ENCODE assay signal across 8 cellular contexts in the genomic region with DNA sequence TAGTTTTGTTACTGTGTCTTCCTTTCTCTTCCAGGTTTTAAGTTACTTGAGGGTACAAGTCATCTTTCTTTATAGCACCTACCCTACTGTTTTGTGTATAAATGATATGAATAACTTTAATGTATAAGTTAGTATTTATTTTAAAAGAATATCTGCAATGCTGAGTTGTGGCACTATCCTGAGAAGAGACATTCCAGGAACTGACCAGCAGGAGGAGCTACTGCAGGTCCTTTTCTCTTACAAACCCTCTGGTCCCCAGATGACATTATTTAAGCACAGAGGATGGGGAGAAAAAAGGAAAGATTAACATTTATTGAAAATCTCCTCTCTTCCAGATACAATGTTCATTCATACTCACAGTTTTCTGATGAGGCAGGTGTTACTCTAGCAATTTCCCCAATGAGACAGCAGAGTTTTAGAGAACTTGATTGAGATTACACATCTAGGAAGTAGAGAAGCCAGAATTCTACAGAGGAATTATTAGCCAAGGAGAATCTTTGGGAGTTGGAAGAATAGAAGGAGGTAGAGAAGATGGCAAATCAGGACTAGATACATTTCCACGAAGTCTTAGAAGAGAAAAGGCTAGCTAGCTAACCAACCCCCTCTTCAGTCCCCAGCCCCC.
DNase-seq lines count a peak whose midpoint lies in the region; ATAC-seq, FAIRE-seq and TF ChIP-seq lines count a peak whose summit lies in the region.

No MANE protein-coding gene starts in this region.

- POLR2A ChIA-PET in AG04449 (lab: Yijun Ruan, JAX) (no interaction called here), HepG2 (lab: Yijun Ruan, JAX) (no interaction called here)

- in situ Hi-C loops in HepG2 (cut with HindIII; ENCODE audit: extremely low pct_ligation_motif_present, low pct_unique_long_range_greater_than_20kb), result loop anchor here (5.0 to 25.0 kb wide), 2 partner anchors 267 to 512 kb away; no protein-coding TSS in a partner anchor

- no peak for TF ChIP-seq EP300 in HepG2 (IDR thresholded peaks at IDR 0.05; ENCODE audit: low read depth in 2 of 2, low read length in 2 of 2)
- no peak for TF ChIP-seq EP300 in HepG2 (CRISPR knock-in tag; IDR thresholded peaks at IDR 0.05; ENCODE audit: borderline replicate concordance)

- no peaks in the 10 kb centered on the region for H3K36me3 ChIP-seq in HepG2 (replicated peaks in 1 of 2; ENCODE audit: control insufficient read depth in 1 of 2, insufficient read depth in 2 of 2, low read length in 2 of 2)

- no peaks in the 10 kb centered on the region for H3K79me2 ChIP-seq in HepG2 (ENCODE audit: insufficient read depth, low read length)

- CTCF ChIA-PET in AG04449 (lab: Yijun Ruan, JAX), result interaction anchor here (1.0 to 8.0 kb wide), 4 partner anchors 13 to 516 kb away, joined by 3 to 60 read pairs (median 10); no protein-coding TSS in a partner anchor
- CTCF ChIA-PET in HepG2 (lab: Yijun Ruan, JAX; ENCODE audit: low intra/inter-chr PET ratio, low total read pairs), result interaction anchor here (0.8 to 1.9 kb wide), 4 partner anchors 251 to 512 kb away, joined by 5 to 10 read pairs (median 10); no protein-coding TSS in a partner anchor

- ATAC-seq in HG03442 (IDR thresholded peaks at IDR 0.05; ENCODE audit: unreplicated experiment), result peak; percentile 67
- ATAC-seq in HepG2, result peak; percentile 69

- DNase-seq in AG04449 (ENCODE audit: low read depth, low spot score) (no peak), GM12891 (ENCODE audit: insufficient read length, low spot score) (peak; percentile 20), HepG2 (ENCODE audit: low spot score) (peak; percentile 30), coronary artery (ENCODE audit: low spot score) (no peak), T1000 (lab: John Stamatoyannopoulos, UW) (no peak), NCI-H2227 (lab: John Stamatoyannopoulos, UW; ENCODE audit: unreplicated experiment) (no peak)

- H3K27me3 ChIP-seq in HepG2 (ENCODE audit: control insufficient read depth in 1 of 2, insufficient read depth in 2 of 2, low read length in 2 of 2), result no peaks in the 10 kb centered on the region

- no peak overlapping the region for H3K27ac ChIP-seq in VCaP
- no peak overlapping the region for H3K27ac ChIP-seq in HepG2 (ENCODE audit: extremely low read length, insufficient read depth, low read length)
- no peak overlapping the region for H3K27ac ChIP-seq in coronary artery

- WGBS in HepG2 (ENCODE audit: low lambda C conversion rate), result 0% methylated on average over 1 of the region's 1 CpG

- no peaks in the 10 kb centered on the region for H3K4me1 ChIP-seq in HepG2 (ENCODE audit: insufficient read depth, low read length)

- no TSS peak for BruUV-seq in HepG2 (replicated peaks; lab: Mats Ljungman, UMichigan)

- TF ChIP-seq CTCF in AG04449 (IDR thresholded peaks at IDR 0.05; ENCODE audit: insufficient read depth, low read length, missing control alignments), result peak; percentile 49
- TF ChIP-seq CTCF in VCaP (conservative IDR thresholded peaks at IDR 0.05), result peak; percentile 75
- TF ChIP-seq CTCF in HepG2 (CRISPR knock-in tag; IDR thresholded peaks at IDR 0.05), result peak; percentile 64
- TF ChIP-seq CTCF in coronary artery (IDR thresholded peaks at IDR 0.05), result no peak

- no peaks in the 10 kb centered on the region for H4K20me1 ChIP-seq in HepG2 (ENCODE audit: insufficient read depth, low read length)

- TF ChIP-seq POLR2A in GM12891 (IDR thresholded peaks at IDR 0.05; ENCODE audit: low read depth, low read length) (no peak), HepG2 (IDR thresholded peaks at IDR 0.05; ENCODE audit: insufficient read depth in 1 of 2, low read depth in 2 of 2, low read length in 2 of 2) (no peak)

- no peak overlapping the region for H3K4me3 ChIP-seq in AG04449 (ENCODE audit: low read depth, low read length)
- H3K4me3 ChIP-seq in HepG2 (replicated peaks in 1 of 3; ENCODE audit: insufficient read depth in 1 of 3, low read depth in 2 of 3, low read length in 3 of 3), result no peak overlapping the region
- H3K4me3 ChIP-seq in coronary artery, result no peak overlapping the region

- no peak overlapping the region for H2AFZ ChIP-seq in HepG2 (ENCODE audit: low read length)

- H3K9ac ChIP-seq in HepG2 (ENCODE audit: insufficient read depth, low read depth, low read length), result no peak overlapping the region

- FAIRE-seq in GM12891 (lab: Jason Lieb, UNC), result no peak
- no peak for FAIRE-seq in HepG2 (lab: Jason Lieb, UNC)

- TF ChIP-seq RAD21 in HepG2 (CRISPR knock-in tag; IDR thresholded peaks at IDR 0.05), result peak; percentile 34; the same call in 1 of the 2 replicates

- H3K9me3 ChIP-seq in HepG2 (ENCODE audit: low read length), result no peaks in the 10 kb centered on the region

- intact Hi-C loops in HepG2 (cut with micrococcal nuclease; ENCODE audit: unreplicated experiment), result loop anchor here (1.0 kb wide), 2 partner anchors 251 to 508 kb away; no protein-coding TSS in a partner anchor

- H3K4me2 ChIP-seq in HepG2 (ENCODE audit: low read depth, low read length), result no peak overlapping the region

TF ChIP-seq in GM12891, 5 proteins besides CTCF, POLR2A, EP300 and RAD21:
- TF ChIP-seq POLR2AphosphoS5 (IDR thresholded peaks at IDR 0.05; ENCODE audit: low read depth, low read length) (no peak), TAF1 (IDR thresholded peaks at IDR 0.05; ENCODE audit: low read depth, low read length) (no peak), PAX5 (IDR thresholded peaks at IDR 0.05; ENCODE audit: insufficient read depth, low read length, severe bottlenecking) (no peak), SPI1 (IDR thresholded peaks at IDR 0.05; ENCODE audit: low read depth, low read length) (no peak), POU2F2 (IDR thresholded peaks at IDR 0.05; ENCODE audit: low read depth, low read length) (no peak)
TF ChIP-seq in GM12891: peak in this region for 0.

TF ChIP-seq in HepG2, 621 proteins besides CTCF, POLR2A, EP300 and RAD21 (continues in another document):
- TF ChIP-seq ZSCAN29 (CRISPR knock-in tag; conservative IDR thresholded peaks at IDR 0.05) (no peak), NR2F6 (IDR thresholded peaks at IDR 0.05) (no peak), NR2F6 (CRISPR knock-in tag; IDR thresholded peaks at IDR 0.05) (no peak), ZNF607 (CRISPR knock-in tag; IDR thresholded peaks at IDR 0.05; ENCODE audit: borderline replicate concordance) (no peak), TSC22D2 (CRISPR knock-in tag; IDR thresholded peaks at IDR 0.05; ENCODE audit: borderline replicate concordance) (no peak), TEAD3 (CRISPR knock-in tag; optimal IDR thresholded peaks at IDR 0.05; ENCODE audit: borderline replicate concordance) (peak; percentile 53), ZNF501 (CRISPR knock-in tag; IDR thresholded peaks at IDR 0.05) (no peak), MTA3 (CRISPR knock-in tag; IDR thresholded peaks at IDR 0.05) (no peak), ZNF235 (CRISPR knock-in tag; IDR thresholded peaks at IDR 0.05; ENCODE audit: borderline replicate concordance) (no peak), SMC3 (IDR thresholded peaks at IDR 0.05; ENCODE audit: low read length) (peak; percentile 76), HNRNPK (IDR thresholded peaks at IDR 0.05; ENCODE audit: low read depth, low read length, poor library complexity, severe bottlenecking) (no peak), KDM6A (CRISPR knock-in tag; IDR thresholded peaks at IDR 0.05; ENCODE audit: low read depth) (no peak)
- TF ChIP-seq, protein P1, sequence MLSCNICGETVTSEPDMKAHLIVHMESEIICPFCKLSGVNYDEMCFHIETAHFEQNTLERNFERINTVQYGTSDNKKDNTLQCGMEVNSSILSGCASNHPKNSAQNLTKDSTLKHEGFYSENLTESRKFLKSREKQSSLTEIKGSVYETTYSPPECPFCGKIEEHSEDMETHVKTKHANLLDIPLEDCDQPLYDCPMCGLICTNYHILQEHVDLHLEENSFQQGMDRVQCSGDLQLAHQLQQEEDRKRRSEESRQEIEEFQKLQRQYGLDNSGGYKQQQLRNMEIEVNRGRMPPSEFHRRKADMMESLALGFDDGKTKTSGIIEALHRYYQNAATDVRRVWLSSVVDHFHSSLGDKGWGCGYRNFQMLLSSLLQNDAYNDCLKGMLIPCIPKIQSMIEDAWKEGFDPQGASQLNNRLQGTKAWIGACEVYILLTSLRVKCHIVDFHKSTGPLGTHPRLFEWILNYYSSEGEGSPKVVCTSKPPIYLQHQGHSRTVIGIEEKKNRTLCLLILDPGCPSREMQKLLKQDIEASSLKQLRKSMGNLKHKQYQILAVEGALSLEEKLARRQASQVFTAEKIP (CRISPR knock-in tag; IDR thresholded peaks at IDR 0.05; ENCODE audit: borderline replicate concordance), result no peak
- TF ChIP-seq, protein P2, sequence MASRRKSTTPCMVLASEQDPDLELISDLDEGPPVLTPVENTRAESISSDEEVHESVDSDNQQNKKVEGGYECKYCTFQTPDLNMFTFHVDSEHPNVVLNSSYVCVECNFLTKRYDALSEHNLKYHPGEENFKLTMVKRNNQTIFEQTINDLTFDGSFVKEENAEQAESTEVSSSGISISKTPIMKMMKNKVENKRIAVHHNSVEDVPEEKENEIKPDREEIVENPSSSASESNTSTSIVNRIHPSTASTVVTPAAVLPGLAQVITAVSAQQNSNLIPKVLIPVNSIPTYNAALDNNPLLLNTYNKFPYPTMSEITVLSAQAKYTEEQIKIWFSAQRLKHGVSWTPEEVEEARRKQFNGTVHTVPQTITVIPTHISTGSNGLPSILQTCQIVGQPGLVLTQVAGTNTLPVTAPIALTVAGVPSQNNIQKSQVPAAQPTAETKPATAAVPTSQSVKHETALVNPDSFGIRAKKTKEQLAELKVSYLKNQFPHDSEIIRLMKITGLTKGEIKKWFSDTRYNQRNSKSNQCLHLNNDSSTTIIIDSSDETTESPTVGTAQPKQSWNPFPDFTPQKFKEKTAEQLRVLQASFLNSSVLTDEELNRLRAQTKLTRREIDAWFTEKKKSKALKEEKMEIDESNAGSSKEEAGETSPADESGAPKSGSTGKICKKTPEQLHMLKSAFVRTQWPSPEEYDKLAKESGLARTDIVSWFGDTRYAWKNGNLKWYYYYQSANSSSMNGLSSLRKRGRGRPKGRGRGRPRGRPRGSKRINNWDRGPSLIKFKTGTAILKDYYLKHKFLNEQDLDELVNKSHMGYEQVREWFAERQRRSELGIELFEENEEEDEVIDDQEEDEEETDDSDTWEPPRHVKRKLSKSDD (CRISPR knock-in tag; IDR thresholded peaks at IDR 0.05; ENCODE audit: low read depth), result no peak

Comparison
In these comparisons a context has a peak if more than half of its experiments do, and no peak if none do; other contexts are left out.
1. DNase-seq: peak in GM12891 (single experiment) and HepG2 (single experiment); none in AG04449 (single experiment), coronary artery (single experiment), T1000 (single experiment) and NCI-H2227 (single experiment).